ENCODE assay signal across 1 cellular context in the genomic region with DNA sequence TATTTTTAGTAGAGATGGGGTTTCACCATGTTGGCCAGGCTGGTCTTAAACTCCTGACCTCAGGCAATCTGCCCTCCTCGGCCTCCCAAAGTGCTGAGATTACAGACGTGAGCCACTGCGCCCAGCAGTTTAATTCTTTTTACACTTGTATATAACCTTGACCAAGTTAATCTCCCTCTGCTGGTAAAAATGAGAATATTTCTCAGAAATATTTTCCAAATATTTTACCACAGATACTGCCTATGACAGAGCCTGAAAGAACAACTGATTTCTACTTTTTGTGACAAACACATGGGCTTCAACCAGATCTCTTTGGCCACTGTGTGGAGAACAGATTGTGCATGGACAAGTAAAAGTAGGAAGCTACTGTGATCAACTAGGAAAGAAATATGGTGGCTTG.
TF ChIP-seq lines count a peak whose summit lies in the region.

No MANE protein-coding gene starts in this region.

TF ChIP-seq in SK-N-SH treated with all-trans-retinoic acid at 6 μM for 48 hours, 23 proteins besides CTCF, POLR2A, EP300 and RAD21 (continued from another document):
- TF ChIP-seq CSRNP3 (CRISPR knock-in tag; IDR thresholded peaks at IDR 0.05) = no peak
